30 cellular contexts compared by ENCODE assay signal in genomic region chr17:80003969-80004368, GRCh38. TPM values are rescaled to one million over a fixed set of nuclear protein-coding genes. Genes with fewer than 3 reads are reported as not detected.
"Had no signal": no experiment of that assay in that cellular context is flagged by ENCODE, and none has a peak within 500 bp of the region (broad histone marks: within the 10 kb centered on the region; RNA-seq: fewer than 3 reads in every experiment).

No MANE protein-coding gene starts in this region.

- H3K4me1 ChIP-seq: foreskin keratinocyte had no signal

- FAIRE-seq: astrocyte, bronchial epithelial cell had no signal

- ATAC-seq: activated CD4-positive, alpha-beta T cell treated with anti-CD3 and anti-CD28 coated beads for 36 hours; activated CD8-positive, alpha-beta memory T cell treated with anti-CD3 and anti-CD28 coated beads, Interleukin-2, amount 10 ng/mL, durations not matched to agents 7 days and 5 days; activated CD8-positive, alpha-beta T cell treated with anti-CD3 and anti-CD28 coated beads, Interleukin-2, amount 10 ng/mL, durations not matched to agents 7 days and 5 days; foreskin keratinocyte; gastrocnemius medialis; heart left ventricle had no signal

- H3K27me3 ChIP-seq: brain microvascular endothelial cell, dorsolateral prefrontal cortex, esophagus muscularis mucosa, foreskin keratinocyte, gastrocnemius medialis, heart left ventricle had no signal

- H3K9me3 ChIP-seq: esophagus muscularis mucosa, gastrocnemius medialis, heart left ventricle had no signal

- H3K27ac ChIP-seq: brain microvascular endothelial cell, coronary artery, dorsolateral prefrontal cortex, esophagus muscularis mucosa, foreskin keratinocyte, gastrocnemius medialis, heart left ventricle had no signal

- H3K4me3 ChIP-seq: coronary artery, dorsolateral prefrontal cortex, esophagus muscularis mucosa, gastrocnemius medialis, heart left ventricle had no signal

- H3K36me3 ChIP-seq: gastrocnemius medialis had no signal

- DNase-seq: activated CD4-positive, alpha-beta memory T cell treated with anti-CD3 and anti-CD28 coated beads for 36 hours; activated CD4-positive, alpha-beta T cell treated with anti-CD3 and anti-CD28 coated beads for 36 hours; activated CD4-positive, alpha-beta T cell treated with anti-CD3 and anti-CD28 coated beads, Interleukin-2, amount 10 ng/mL, durations not matched to agents 24 days and 14 days; activated CD4-positive, CD25-positive, alpha-beta regulatory T cell; activated CD4-positive, CD25-positive, alpha-beta regulatory T cell treated with anti-CD3 and anti-CD28 coated beads, Interleukin-2, amount 50 U/mL, for 72 hours; activated CD8-positive, alpha-beta memory T cell treated with anti-CD3 and anti-CD28 coated beads, Interleukin-2, amount 10 ng/mL, durations not matched to agents 7 days and 5 days; activated CD8-positive, alpha-beta memory T cell treated with anti-CD3 and anti-CD28 coated beads, Interleukin-2, amount 50 U/mL, for 4 hours; activated CD8-positive, alpha-beta T cell treated with anti-CD3 and anti-CD28 coated beads, Interleukin-2, amount 10 ng/mL, durations not matched to agents 7 days and 5 days; activated effector memory CD4-positive, alpha-beta T cell treated with anti-CD3 and anti-CD28 coated beads, Interleukin-2, amount 50 U/mL, for 16 hours; activated naive CD4-positive, alpha-beta T cell treated with anti-CD3 and anti-CD28 coated beads for 36 hours; activated naive CD8-positive, alpha-beta T cell treated with anti-CD3 and anti-CD28 coated beads, Interleukin-2, amount 10 ng/mL, durations not matched to agents 7 days and 5 days; activated T-cell treated with anti-CD3 and anti-CD28 coated beads, Interleukin-2, amount 50 U/mL, for 1 hour; activated T-cell treated with anti-CD3 and anti-CD28 coated beads, Interleukin-2, amount 50 U/mL, for 48 hours; amniotic stem cell; anterior cingulate cortex; brain microvascular endothelial cell; dorsolateral prefrontal cortex; effector memory CD4-positive, alpha-beta T cell; erythroblast; foreskin keratinocyte; gastrocnemius medialis; glutamatergic neuron; T-helper 2 cell had no signal

RNA-seq across cellular contexts. Expression of gene CCDC40, which starts 32.5 kb away (rescaled TPM):
- total RNA-seq: activated CD8-positive, alpha-beta T cell treated with anti-CD3 and anti-CD28 coated beads, Interleukin-2, amount 10 ng/mL, durations not matched to agents 7 days and 5 days; activated T-helper 2 cell treated with anti-CD3 and anti-CD28 coated beads, Interferon-gamma antibody, Interleukin-2, Interleukin-4, amounts not matched to agents 10 μg/mL and 5 μg/mL and 100 μg/mL, durations not matched to agents 14 hours and 24 hours and 36 hours; T-helper 1 cell treated with Interleukin-12 subunit alpha and Interleukin-12 subunit beta and Interleukin-4 antibody, amounts not matched to agents 30 ng/mL and 1 ng/mL, for 36 hours had no signal
